In genomic region chr21:16308269-16308668, GRCh38 we compare ENCODE assay signal across 9 cellular contexts.
DNase-seq lines count a peak whose midpoint lies in the region; ATAC-seq and TF ChIP-seq lines count a peak whose summit lies in the region.
"Had no signal": no experiment of that assay in that cellular context is flagged by ENCODE, and none has a peak within 500 bp of the region (broad histone marks: within the 10 kb centered on the region; RNA-seq: fewer than 3 reads in every experiment).

No MANE protein-coding gene starts in this region.

- ATAC-seq in left lobe of liver, result peak; percentile 42
- no peak for ATAC-seq in GM19455 (IDR thresholded peaks at IDR 0.05; ENCODE audit: unreplicated experiment)

- no peak for TF ChIP-seq CTCF in hepatocyte (IDR thresholded peaks at IDR 0.05; ENCODE audit: poor library complexity)
- TF ChIP-seq CTCF in progenitor cell of endocrine pancreas (IDR thresholded peaks at IDR 0.05; ENCODE audit: unreplicated experiment), result no peak

- H3K4me1 ChIP-seq in HAP-1, result peaks cover 51% of the 10 kb centered on the region
- peaks cover 25% of the 10 kb centered on the region for H3K4me1 ChIP-seq in adipocyte (ENCODE audit: control insufficient read depth, insufficient read depth, low read length)
- no peaks in the 10 kb centered on the region for H3K4me1 ChIP-seq in hepatocyte (ENCODE audit: insufficient read depth)

- no peak overlapping the region for H2AFZ ChIP-seq in hepatocyte

- peak overlapping the region; percentile 78 for H3K9ac ChIP-seq in adipocyte (ENCODE audit: low read length)

- no peaks in the 10 kb centered on the region for H3K9me2 ChIP-seq in hepatocyte (replicated peaks; ENCODE audit: insufficient read depth)

- DNase-seq in AG08395 (ENCODE audit: low spot score), result peak; percentile 4
- DNase-seq in HAP-1 (ENCODE audit: low spot score in 2 of 2), result peak; percentile 58 to 94
- DNase-seq in adipocyte (ENCODE audit: low read depth), result peak; percentile 42
- no peak for DNase-seq in left lobe of liver (ENCODE audit: low spot score)
- no peak for DNase-seq in hepatocyte (ENCODE audit: low spot score)
- no peak for DNase-seq in progenitor cell of endocrine pancreas (ENCODE audit: low spot score, unreplicated experiment)
- DNase-seq in germinal center (ENCODE audit: low spot score), result no peak

- WGBS in hepatocyte (ENCODE audit: low lambda C conversion rate, missing lambda C conversion rate), result 69% methylated on average over 1 of the region's 1 CpG

- H3K4me3 ChIP-seq in HAP-1, result peak overlapping the region; percentile 26
- peak overlapping the region; percentile 77 for H3K4me3 ChIP-seq in adipocyte (ENCODE audit: low read length)
- H3K4me3 ChIP-seq in hepatocyte, result no peak overlapping the region

- H3K27me3 ChIP-seq in HAP-1 (ENCODE audit: low read depth) (no peaks in the 10 kb centered on the region), adipocyte (replicated peaks; ENCODE audit: control insufficient read depth, insufficient read depth, low read length) (no peaks in the 10 kb centered on the region), hepatocyte (no peaks in the 10 kb centered on the region)

- no peak overlapping the region for H3K4me2 ChIP-seq in hepatocyte

- no peaks in the 10 kb centered on the region for H3K27me3 Mint-ChIP-seq in progenitor cell of endocrine pancreas
- H3K27me3 Mint-ChIP-seq: memory B cell had no signal

- H3K36me3 Mint-ChIP-seq in progenitor cell of endocrine pancreas (ENCODE audit: insufficient read depth), result no peaks in the 10 kb centered on the region
- H3K36me3 Mint-ChIP-seq: memory B cell had no signal

- H3K9me3 ChIP-seq in HAP-1 (no peaks in the 10 kb centered on the region), adipocyte (ENCODE audit: control insufficient read depth, low read length) (no peaks in the 10 kb centered on the region), hepatocyte (ENCODE audit: low read depth) (no peaks in the 10 kb centered on the region)

- H3K36me3 ChIP-seq in HAP-1 (replicated peaks) (no peaks in the 10 kb centered on the region), adipocyte (ENCODE audit: control insufficient read depth, insufficient read depth, low read length, severe bottlenecking) (no peaks in the 10 kb centered on the region), hepatocyte (replicated peaks; ENCODE audit: insufficient read depth, low read depth) (no peaks in the 10 kb centered on the region)

- no peak overlapping the region for H3K27ac ChIP-seq in hepatocyte

- peaks cover 10% of the 10 kb centered on the region for H3K4me1 Mint-ChIP-seq in progenitor cell of endocrine pancreas (ENCODE audit: low read depth)
- H3K4me1 Mint-ChIP-seq: memory B cell had no signal

- in situ Hi-C loops in HAP-1 (cut with MboI; ENCODE audit: low sequenced_read_pairs), result no loop called here

- no peaks in the 10 kb centered on the region for H3K79me2 ChIP-seq in hepatocyte

- H3K9me3 Mint-ChIP-seq in progenitor cell of endocrine pancreas (ENCODE audit: low read depth), result no peaks in the 10 kb centered on the region
- H3K9me3 Mint-ChIP-seq: memory B cell had no signal

- no peaks in the 10 kb centered on the region for H4K20me1 ChIP-seq in hepatocyte (ENCODE audit: insufficient read depth, poor library complexity, severe bottlenecking)

- no peak overlapping the region for H3K27ac Mint-ChIP-seq in progenitor cell of endocrine pancreas
- H3K27ac Mint-ChIP-seq: memory B cell had no signal

- no peak overlapping the region for H3K4me3 Mint-ChIP-seq in progenitor cell of endocrine pancreas (ENCODE audit: low read depth)
- H3K4me3 Mint-ChIP-seq: memory B cell had no signal

Comparison
In these comparisons a context has a peak if more than half of its experiments do, and no peak if none do; other contexts are left out.
1. DNase-seq: peak in AG08395 (single experiment), HAP-1 (2 of 2) and adipocyte (single experiment); none in left lobe of liver (single experiment), hepatocyte (single experiment), progenitor cell of endocrine pancreas (single experiment) and germinal center (single experiment).